In the genomic region with DNA sequence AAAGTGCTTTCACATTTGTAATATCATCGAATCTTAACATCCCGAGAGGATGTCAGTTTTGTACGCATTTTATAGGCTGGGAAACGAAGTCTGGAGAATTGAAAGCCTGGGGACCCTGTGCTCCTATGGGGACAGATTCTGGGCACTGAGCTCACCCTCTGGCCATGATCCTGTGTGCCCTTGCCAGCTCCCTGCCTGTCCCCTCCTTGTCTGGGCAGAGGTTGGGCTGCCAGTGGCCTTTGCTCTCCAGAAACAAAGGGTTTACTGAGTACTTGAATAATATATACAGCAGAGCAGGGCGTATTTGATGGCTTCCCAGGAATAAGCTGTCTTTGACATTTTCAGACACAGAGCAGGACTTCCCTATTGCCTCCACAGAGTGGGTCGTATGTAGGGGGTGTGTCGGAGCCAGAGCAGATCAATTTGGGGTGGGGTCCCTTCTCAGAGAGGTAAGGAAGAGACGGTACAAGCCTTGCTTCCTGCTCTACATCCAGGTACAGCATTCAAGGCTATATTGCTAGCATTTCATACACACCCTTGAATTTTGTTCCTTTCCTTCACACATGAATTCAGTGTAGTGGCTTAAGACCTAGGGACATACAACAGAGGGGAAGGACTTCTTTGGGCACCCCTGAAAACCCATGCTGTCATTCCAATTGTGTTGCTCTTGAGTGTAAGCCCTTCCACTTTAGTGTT, we compare ENCODE assay signal across 4 cellular contexts. TPM values are rescaled to one million over a fixed set of nuclear protein-coding genes. Genes with fewer than 3 reads are reported as not detected.
"Had no signal": no experiment of that assay in that cellular context is flagged by ENCODE, and none has a peak within 500 bp of the region (broad histone marks: within the 10 kb centered on the region; RNA-seq: fewer than 3 reads in every experiment).

No MANE protein-coding gene starts in this region.

RNA-seq across cellular contexts. Expression of gene NPY4R2, which starts 46.8 kb away (rescaled TPM):
- total RNA-seq: GM23338, H1, HT-29, K562 had no signal
- polyA plus RNA-seq: GM23338, K562 had no signal
